Comparison of ENCODE assay signal across 18 cellular contexts in genomic region chr15:89307046-89307587, GRCh38. TPM values are rescaled to one million over a fixed set of nuclear protein-coding genes. Genes with fewer than 3 reads are reported as not detected.
A peak's percentile ranks its signal among the peaks of the same experiment; 100 is the strongest.
DNase-seq lines count a peak whose midpoint lies in the region; ATAC-seq and TF ChIP-seq lines count a peak whose summit lies in the region.
"Had no signal": no experiment of that assay in that cellular context is flagged by ENCODE, and none has a peak within 500 bp of the region (broad histone marks: within the 10 kb centered on the region; RNA-seq: fewer than 3 reads in every experiment).

No MANE protein-coding gene starts in this region.

- POLR2A ChIA-PET in PC-9 (lab: Charles Lee; ENCODE audit: unreplicated experiment) = no interaction called here
- POLR2A ChIA-PET in CD8-positive, alpha-beta memory T cell (lab: Charles Lee) = no interaction called here

- no peak overlapping the region for H3K4me3 Mint-ChIP-seq in chondrocyte (ENCODE audit: unreplicated experiment)
- H3K4me3 Mint-ChIP-seq in CD8-positive, alpha-beta memory T cell = no peak overlapping the region
- H3K4me3 Mint-ChIP-seq: activated naive CD4-positive, alpha-beta T cell treated with anti-CD3 and anti-CD28 coated beads, Interleukin-2, amount 50 U/mL, for 24 hours; dendritic cell treated with granulocyte-macrophage colony-stimulating factor and Interleukin-4, amounts not matched to agents 40 ng/mL and 50 ng/mL, for 4 days had no signal

- DNase-seq in COLO829 (ENCODE audit: low spot score) = peak; percentile 84
- no peak for DNase-seq in PC-9
- DNase-seq in chondrocyte (ENCODE audit: low spot score) = no peak
- DNase-seq in mucosa of descending colon = no peak
- no peak for DNase-seq in CD8-positive, alpha-beta memory T cell
- no peak for DNase-seq in T-helper 2 cell
- DNase-seq in mesenteric fat pad (ENCODE audit: low spot score) = no peak
- DNase-seq: GDM1; glutamatergic neuron; NCI-H2029; NCI-H82; stimulated activated CD4-positive, alpha-beta T cell treated with anti-CD3 and anti-CD28 coated beads, Interleukin-4, amount 100 ng/mL, for 4 hours; stimulated activated naive CD4-positive, alpha-beta T cell had no signal

- H3K36me3 ChIP-seq in PC-9 (ENCODE audit: low read depth) = peaks cover under 1% of the 10 kb centered on the region; the same call in 1 of the 2 replicates
- H3K36me3 ChIP-seq in mucosa of descending colon (ENCODE audit: low read depth) = no peaks in the 10 kb centered on the region
- no peaks in the 10 kb centered on the region for H3K36me3 ChIP-seq in CD8-positive, alpha-beta memory T cell (ENCODE audit: insufficient read depth, low read length)

- H3K9me3 ChIP-seq in PC-9 (ENCODE audit: insufficient read depth, low read depth) = no peaks in the 10 kb centered on the region
- no peaks in the 10 kb centered on the region for H3K9me3 ChIP-seq in mucosa of descending colon
- no peaks in the 10 kb centered on the region for H3K9me3 ChIP-seq in CD8-positive, alpha-beta memory T cell (ENCODE audit: low read length)

- no peaks in the 10 kb centered on the region for H3K79me2 ChIP-seq in PC-9 (ENCODE audit: low read depth)

- H3K4me3 ChIP-seq in PC-9 (no peak overlapping the region), mucosa of descending colon (no peak overlapping the region)
- no peak overlapping the region for H3K4me3 ChIP-seq in CD8-positive, alpha-beta memory T cell (ENCODE audit: low read length)

- peaks cover 10% of the 10 kb centered on the region; the same call in 1 of the 2 replicates for H3F3A ChIP-seq in PC-9 (ENCODE audit: insufficient read depth, low read depth)

- no peaks in the 10 kb centered on the region for H3K27me3 Mint-ChIP-seq in chondrocyte (ENCODE audit: low read depth)
- H3K27me3 Mint-ChIP-seq in CD8-positive, alpha-beta memory T cell = peaks cover 0 to 2% of the 10 kb centered on the region in 2 donors
- H3K27me3 Mint-ChIP-seq: activated naive CD4-positive, alpha-beta T cell treated with anti-CD3 and anti-CD28 coated beads, Interleukin-2, amount 50 U/mL, for 24 hours; dendritic cell treated with granulocyte-macrophage colony-stimulating factor and Interleukin-4, amounts not matched to agents 40 ng/mL and 50 ng/mL, for 4 days had no signal

- intact Hi-C loops in PC-9 (cut with micrococcal nuclease; ENCODE audit: unreplicated experiment) = no loop called here
- intact Hi-C loops in mucosa of descending colon (cut with DNase I, micrococcal nuclease) = no loop called here

- no peak for TF ChIP-seq CTCF in PC-9 (conservative IDR thresholded peaks at IDR 0.05)
- TF ChIP-seq CTCF in chondrocyte (IDR thresholded peaks at IDR 0.05) = no peak
- no peak for TF ChIP-seq CTCF in mucosa of descending colon (IDR thresholded peaks at IDR 0.05)

- no peaks in the 10 kb centered on the region for H4K20me1 ChIP-seq in PC-9 (ENCODE audit: insufficient read depth)

- peak overlapping the region; percentile 66 for H3K27ac Mint-ChIP-seq in chondrocyte (ENCODE audit: unreplicated experiment)
- peak overlapping the region in 1 of 8 donors; percentile 33 for H3K27ac Mint-ChIP-seq in CD8-positive, alpha-beta memory T cell
- H3K27ac Mint-ChIP-seq: activated naive CD4-positive, alpha-beta T cell treated with anti-CD3 and anti-CD28 coated beads, Interleukin-2, amount 50 U/mL, for 24 hours; dendritic cell treated with granulocyte-macrophage colony-stimulating factor and Interleukin-4, amounts not matched to agents 40 ng/mL and 50 ng/mL, for 4 days had no signal

- no peaks in the 10 kb centered on the region for H3K9me3 Mint-ChIP-seq in chondrocyte (ENCODE audit: low read depth)
- H3K9me3 Mint-ChIP-seq in CD8-positive, alpha-beta memory T cell = no peaks in the 10 kb centered on the region
- H3K9me3 Mint-ChIP-seq: activated naive CD4-positive, alpha-beta T cell treated with anti-CD3 and anti-CD28 coated beads, Interleukin-2, amount 50 U/mL, for 24 hours; dendritic cell treated with granulocyte-macrophage colony-stimulating factor and Interleukin-4, amounts not matched to agents 40 ng/mL and 50 ng/mL, for 4 days had no signal

- peaks cover 4% of the 10 kb centered on the region for H3K36me3 Mint-ChIP-seq in chondrocyte (ENCODE audit: low read depth)
- peaks cover 0 to 18% (median 0%) of the 10 kb centered on the region in 3 donors for H3K36me3 Mint-ChIP-seq in CD8-positive, alpha-beta memory T cell

- H3K4me2 ChIP-seq in PC-9 = no peak overlapping the region

- H2AFZ ChIP-seq in PC-9 = no peak overlapping the region

- BruUV-seq in PC-9 (replicated peaks; lab: Mats Ljungman, UMichigan) = no TSS peak

- H3K9me2 ChIP-seq in PC-9 (ENCODE audit: insufficient read depth) = no peaks in the 10 kb centered on the region

- H3K4me1 Mint-ChIP-seq in chondrocyte (ENCODE audit: low read depth) = peaks cover 25% of the 10 kb centered on the region
- H3K4me1 Mint-ChIP-seq in CD8-positive, alpha-beta memory T cell = no peaks in the 10 kb centered on the region
- H3K4me1 Mint-ChIP-seq: activated naive CD4-positive, alpha-beta T cell treated with anti-CD3 and anti-CD28 coated beads, Interleukin-2, amount 50 U/mL, for 24 hours had no signal

- CTCF ChIA-PET in PC-9 (lab: Charles Lee) = no interaction called here
- CTCF ChIA-PET in CD8-positive, alpha-beta memory T cell (lab: Charles Lee) = no interaction called here

- H3K27ac ChIP-seq in PC-9 = peak overlapping the region; percentile 18; the same call in 1 of the 2 replicates
- H3K27ac ChIP-seq in CD8-positive, alpha-beta memory T cell (ENCODE audit: low read depth, low read length) = no peak overlapping the region
- H3K27ac ChIP-seq: C4-2B had no signal

- peak; percentile 44 for ATAC-seq in mucosa of descending colon
- no peak for ATAC-seq in HG02623 (IDR thresholded peaks at IDR 0.05; ENCODE audit: unreplicated experiment)
- ATAC-seq: Right ventricle myocardium inferior had no signal

- H3K4me1 ChIP-seq in PC-9 (replicated peaks; ENCODE audit: insufficient read depth) = no peaks in the 10 kb centered on the region
- H3K4me1 ChIP-seq in mucosa of descending colon (ENCODE audit: low read depth) = no peaks in the 10 kb centered on the region
- H3K4me1 ChIP-seq in CD8-positive, alpha-beta memory T cell (ENCODE audit: insufficient read depth, low read length) = no peaks in the 10 kb centered on the region

- no peaks in the 10 kb centered on the region for H3K27me3 ChIP-seq in PC-9 (ENCODE audit: insufficient read depth, low read depth)
- H3K27me3 ChIP-seq in CD8-positive, alpha-beta memory T cell (ENCODE audit: insufficient read depth, low read length, poor library complexity, severe bottlenecking) = no peaks in the 10 kb centered on the region

RNA-seq across cellular contexts. Expression of gene POLG, which starts 27.5 kb away (rescaled TPM):
- total RNA-seq in PC-9 (2021) (43.6 and 63.9 TPM in 2 replicates), chondrocyte (49.7 to 54.2 TPM (median 52.1 TPM) in 3 replicates), mucosa of descending colon (10 to 100 TPM; 59.4 to 73.7 (median 66.0) TPM), mesenteric fat pad (67.1 TPM)
- total RNA-seq in CD8-positive, alpha-beta memory T cell = 100 to 1,000 TPM; 106 to 110 TPM
- polyA plus RNA-seq in CD8-positive, alpha-beta memory T cell = 56.0 TPM
